ENCODE assay signal across 12 cellular contexts in the genomic region with DNA sequence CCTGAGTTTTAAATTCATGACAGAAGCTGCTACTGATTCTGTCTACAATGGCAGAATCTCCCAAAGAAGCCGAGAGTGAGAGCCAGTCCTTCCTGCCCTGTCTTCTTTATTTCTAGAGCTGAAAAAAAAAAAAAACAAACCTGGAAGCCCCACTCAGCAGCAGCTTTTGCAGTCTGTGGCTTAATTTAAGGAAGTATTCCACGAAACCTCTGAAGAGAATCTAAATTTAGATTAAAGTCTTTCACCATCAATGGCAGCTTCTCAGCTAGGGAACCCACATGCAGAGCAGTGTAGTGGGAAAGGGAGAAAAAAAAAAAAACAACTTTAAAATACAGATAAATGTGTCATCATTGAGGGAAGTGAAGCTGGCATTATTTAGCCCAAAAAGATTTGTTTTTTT. TPM values are rescaled to one million over a fixed set of nuclear protein-coding genes. Genes with fewer than 3 reads are reported as not detected.
DNase-seq lines count a peak whose midpoint lies in the region; ATAC-seq and TF ChIP-seq lines count a peak whose summit lies in the region.
"Had no signal": no experiment of that assay in that cellular context is flagged by ENCODE, and none has a peak within 500 bp of the region (broad histone marks: within the 10 kb centered on the region; RNA-seq: fewer than 3 reads in every experiment).

No MANE protein-coding gene starts in this region.

- H3K4me3 ChIP-seq in HL-60 (replicated peaks; ENCODE audit: insufficient read depth, low read length) (no peak overlapping the region), adipocyte (ENCODE audit: low read length) (peak overlapping the region; percentile 72), right atrium auricular region (no peak overlapping the region), stomach smooth muscle (ENCODE audit: low read length in 2 of 2) (no peak overlapping the region)

- no peaks in the 10 kb centered on the region for H3K27me3 ChIP-seq in HL-60 (ENCODE audit: insufficient read depth, poor library complexity, severe bottlenecking)
- H3K27me3 ChIP-seq in adipocyte (replicated peaks; ENCODE audit: control insufficient read depth, insufficient read depth, low read length): no peaks in the 10 kb centered on the region
- H3K27me3 ChIP-seq in right atrium auricular region: no peaks in the 10 kb centered on the region
- H3K27me3 ChIP-seq in stomach smooth muscle (ENCODE audit: control insufficient read depth in 1 of 2, insufficient read depth in 2 of 2, low read length in 2 of 2): no peaks in the 10 kb centered on the region

- ATAC-seq in activated CD8-positive, alpha-beta memory T cell treated with anti-CD3 and anti-CD28 coated beads, Interleukin-2, amount 10 ng/mL, durations not matched to agents 7 days and 5 days: no peak
- ATAC-seq: activated CD4-positive, alpha-beta T cell treated with anti-CD3 and anti-CD28 coated beads for 36 hours had no signal

- H3K9me3 Mint-ChIP-seq in activated CD8-positive, alpha-beta memory T cell treated with anti-CD3 and anti-CD28 coated beads, Interleukin-2, amount 10 ng/mL, durations not matched to agents 7 days and 5 days (ENCODE audit: low read depth): peaks cover 10% of the 10 kb centered on the region

- H3K27ac ChIP-seq in HL-60 (replicated peaks) (peak overlapping the region; percentile 46), right atrium auricular region (peak overlapping the region; percentile 66 to 70), stomach smooth muscle (ENCODE audit: low read length) (peak overlapping the region; percentile 50)

- H3K27ac Mint-ChIP-seq in activated CD8-positive, alpha-beta memory T cell treated with anti-CD3 and anti-CD28 coated beads, Interleukin-2, amount 10 ng/mL, durations not matched to agents 7 days and 5 days: no peak overlapping the region
- H3K27ac Mint-ChIP-seq: endodermal cell had no signal

- H3K27me3 Mint-ChIP-seq in activated CD8-positive, alpha-beta memory T cell treated with anti-CD3 and anti-CD28 coated beads, Interleukin-2, amount 10 ng/mL, durations not matched to agents 7 days and 5 days: no peaks in the 10 kb centered on the region
- H3K27me3 Mint-ChIP-seq: activated CD4-positive, alpha-beta T cell treated with anti-CD3 and anti-CD28 coated beads for 36 hours had no signal

- H3K4me3 Mint-ChIP-seq in activated CD8-positive, alpha-beta memory T cell treated with anti-CD3 and anti-CD28 coated beads, Interleukin-2, amount 10 ng/mL, durations not matched to agents 7 days and 5 days: no peak overlapping the region
- H3K4me3 Mint-ChIP-seq: activated CD4-positive, alpha-beta T cell treated with anti-CD3 and anti-CD28 coated beads for 36 hours; endodermal cell had no signal

- H3K9me3 ChIP-seq in adipocyte (ENCODE audit: control insufficient read depth, low read length) (no peaks in the 10 kb centered on the region), right atrium auricular region (peaks cover 0 to 6% of the 10 kb centered on the region in 2 donors), stomach smooth muscle (ENCODE audit: control insufficient read depth in 2 of 2, low read length in 2 of 2) (no peaks in the 10 kb centered on the region)
- H3K9me3 ChIP-seq: Caco-2 had no signal

- H3K36me3 Mint-ChIP-seq in activated CD8-positive, alpha-beta memory T cell treated with anti-CD3 and anti-CD28 coated beads, Interleukin-2, amount 10 ng/mL, durations not matched to agents 7 days and 5 days: peaks cover 33% of the 10 kb centered on the region

- peak overlapping the region; percentile 71 for H3K9ac ChIP-seq in adipocyte (ENCODE audit: low read length)
- no peak overlapping the region for H3K9ac ChIP-seq in stomach smooth muscle (ENCODE audit: low read length in 2 of 2)

- TF ChIP-seq CTCF in HL-60 (IDR thresholded peaks at IDR 0.05; ENCODE audit: insufficient read depth, low read length): no peak
- no peak for TF ChIP-seq CTCF in right atrium auricular region (IDR thresholded peaks at IDR 0.05)

- DNase-seq in HL-60 (ENCODE audit: low read depth in 1 of 2, low spot score in 1 of 2): peak in 1 of 2 experiments; percentile 51
- DNase-seq in adipocyte (ENCODE audit: low read depth): no peak
- no peak for DNase-seq in right atrium auricular region (ENCODE audit: low spot score)
- DNase-seq in middle frontal gyrus (ENCODE audit: extremely low spot score, low spot score): no peak
- DNase-seq in activated CD8-positive, alpha-beta memory T cell treated with anti-CD3 and anti-CD28 coated beads, Interleukin-2, amount 10 ng/mL, durations not matched to agents 7 days and 5 days: no peak
- no peak for DNase-seq in DMS114 treated with DMSO at 0.1 percent for 48 hours (lab: John Stamatoyannopoulos, UW; ENCODE audit: unreplicated experiment)
- DNase-seq in HT-29 (ENCODE audit: low spot score): no peak
- DNase-seq: activated CD4-positive, alpha-beta T cell treated with anti-CD3 and anti-CD28 coated beads for 36 hours; Caco-2; endodermal cell; NCI-H2171 had no signal

- no peaks in the 10 kb centered on the region for H3K36me3 ChIP-seq in adipocyte (ENCODE audit: control insufficient read depth, insufficient read depth, low read length, severe bottlenecking)
- H3K36me3 ChIP-seq in right atrium auricular region: no peaks in the 10 kb centered on the region
- H3K36me3 ChIP-seq in stomach smooth muscle (ENCODE audit: control insufficient read depth in 2 of 2, insufficient read depth in 2 of 2, low read length in 2 of 2): no peaks in the 10 kb centered on the region

- peaks cover 66% of the 10 kb centered on the region for H3K4me1 ChIP-seq in adipocyte (ENCODE audit: control insufficient read depth, insufficient read depth, low read length)
- H3K4me1 ChIP-seq in right atrium auricular region: peaks cover 0 to 55% of the 10 kb centered on the region in 2 donors
- H3K4me1 ChIP-seq in stomach smooth muscle (ENCODE audit: control insufficient read depth, insufficient read depth, low read length): peaks cover 31% of the 10 kb centered on the region

- CTCF ChIA-PET in activated CD8-positive, alpha-beta memory T cell treated with anti-CD3 and anti-CD28 coated beads, Interleukin-2, amount 10 ng/mL, durations not matched to agents 7 days and 5 days (lab: Charles Lee): interaction anchor here (0.7 to 1.1 kb wide), 2 partner anchors 9 to 10 kb away, joined by 3 read pairs; no protein-coding TSS in a partner anchor

- peaks cover 6% of the 10 kb centered on the region for H3K4me1 Mint-ChIP-seq in activated CD8-positive, alpha-beta memory T cell treated with anti-CD3 and anti-CD28 coated beads, Interleukin-2, amount 10 ng/mL, durations not matched to agents 7 days and 5 days

RNA-seq across cellular contexts. Expression of a gene that starts 23.4 kb away (rescaled TPM):
- total RNA-seq in right atrium auricular region: 10 to 100 TPM in 1 of 2 donors, 1 to 10 TPM in 1; 9.0 to 14.3 TPM
- 10 to 100 TPM; 12.9 to 13.9 TPM for total RNA-seq in activated CD8-positive, alpha-beta memory T cell treated with anti-CD3 and anti-CD28 coated beads, Interleukin-2, amount 10 ng/mL, durations not matched to agents 7 days and 5 days
- 27.5 and 33.5 TPM in 2 replicates for total RNA-seq in HT-29 (2014; rRNA removed; shearing (Covaris generic))
